Comparison of ENCODE assay signal across 1 cellular context in the genomic region with DNA sequence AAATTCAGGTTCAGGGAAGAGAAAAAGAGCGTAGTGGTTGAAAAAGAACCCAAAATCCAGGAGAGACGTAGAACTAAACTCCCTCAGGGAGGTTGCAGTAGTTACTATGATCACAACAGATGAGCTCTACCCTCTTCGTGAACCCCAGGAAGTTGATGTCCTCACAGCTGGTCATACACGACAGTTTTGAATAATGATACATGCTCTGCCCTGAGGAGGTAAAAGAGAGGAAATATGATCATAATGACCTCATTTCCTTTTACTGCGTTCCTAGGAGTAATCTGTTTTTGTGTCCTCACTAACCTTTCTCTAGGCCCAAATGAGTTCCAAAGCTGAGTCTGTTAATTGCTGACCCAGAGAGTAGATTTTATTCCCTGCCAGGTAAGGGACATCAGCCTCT.
A peak's percentile ranks its signal among the peaks of the same experiment; 100 is the strongest.
TF ChIP-seq lines count a peak whose summit lies in the region.

No MANE protein-coding gene starts in this region.

TF ChIP-seq in endothelial cell of umbilical vein, 7 proteins besides CTCF, POLR2A, EP300 and RAD21:
- TF ChIP-seq, protein P1, sequence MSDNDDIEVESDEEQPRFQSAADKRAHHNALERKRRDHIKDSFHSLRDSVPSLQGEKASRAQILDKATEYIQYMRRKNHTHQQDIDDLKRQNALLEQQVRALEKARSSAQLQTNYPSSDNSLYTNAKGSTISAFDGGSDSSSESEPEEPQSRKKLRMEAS (IDR thresholded peaks at IDR 0.05; ENCODE audit: insufficient read depth, insufficient read length): no peak
- TF ChIP-seq POLR2AphosphoS5 (IDR thresholded peaks at IDR 0.05; ENCODE audit: insufficient read depth, low read depth, low read length) (peak; percentile 50), FOS (IDR thresholded peaks at IDR 0.05; ENCODE audit: borderline replicate concordance, insufficient read depth, low read length) (peak; percentile 77), JUN (IDR thresholded peaks at IDR 0.05; ENCODE audit: borderline replicate concordance, insufficient read depth, insufficient read length, low read depth) (peak; percentile 86), EZH2 (IDR thresholded peaks at IDR 0.05; ENCODE audit: borderline replicate concordance, low read depth, low read length, severe bottlenecking) (no peak), GATA2 (IDR thresholded peaks at IDR 0.05; ENCODE audit: insufficient read depth, insufficient read length, low read depth, low read length) (peak; percentile 41), MYC (IDR thresholded peaks at IDR 0.05; ENCODE audit: low read depth, low read length) (no peak)
TF ChIP-seq in endothelial cell of umbilical vein: peak in this region for 4.
